Comparison of ENCODE assay signal across 21 cellular contexts in genomic region chr10:110461530-110461929, GRCh38. TPM values are rescaled to one million over a fixed set of nuclear protein-coding genes. Genes with fewer than 3 reads are reported as not detected.
DNase-seq lines count a peak whose midpoint lies in the region; ATAC-seq and TF ChIP-seq lines count a peak whose summit lies in the region.
"Had no signal": no experiment of that assay in that cellular context is flagged by ENCODE, and none has a peak within 500 bp of the region (broad histone marks: within the 10 kb centered on the region; RNA-seq: fewer than 3 reads in every experiment).

No MANE protein-coding gene starts in this region.

- H3K4me2 ChIP-seq in BLaER1 = 0 out of 2 replicates have a peak overlapping the region, but pooled peaks have one; percentile 81

- ATAC-seq in stimulated activated naive B cell treated with anti-CD40 and anti-IgM and Interleukin-4, amounts not matched to agents 10 μg/mL and 1 μg/mL and 100 μg/mL, for 72 hours (replicated peaks) = no peak
- ATAC-seq in HG03025 (IDR thresholded peaks at IDR 0.05; ENCODE audit: low FRiP score, unreplicated experiment) = no peak
- ATAC-seq: activated CD4-positive, CD25-positive, alpha-beta regulatory T cell treated with anti-CD3 and anti-CD28 coated beads, Interleukin-2, amount 50 U/mL, for 24 hours; GM12878; K562; left cardiac atrium had no signal

- peaks cover 72% of the 10 kb centered on the region for H3K4me1 Mint-ChIP-seq in chondrocyte (ENCODE audit: low read depth)
- H3K4me1 Mint-ChIP-seq in osteocyte (ENCODE audit: unreplicated experiment) = peaks cover 67% of the 10 kb centered on the region
- peaks cover 61 to 77% of the 10 kb centered on the region in 2 donors for H3K4me1 Mint-ChIP-seq in stimulated activated naive B cell treated with anti-CD40 and anti-IgM and Interleukin-4, amounts not matched to agents 10 μg/mL and 1 μg/mL and 100 μg/mL, for 72 hours

- H3K4me3 Mint-ChIP-seq in chondrocyte (ENCODE audit: unreplicated experiment) (no peak overlapping the region), osteocyte (ENCODE audit: unreplicated experiment) (no peak overlapping the region)
- H3K4me3 Mint-ChIP-seq in stimulated activated naive B cell treated with anti-CD40 and anti-IgM and Interleukin-4, amounts not matched to agents 10 μg/mL and 1 μg/mL and 100 μg/mL, for 72 hours = no peak overlapping the region
- H3K4me3 Mint-ChIP-seq: activated CD4-positive, alpha-beta memory T cell treated with anti-CD3 and anti-CD28 coated beads, Interleukin-2, amount 10 ng/mL, durations not matched to agents 7 days and 5 days had no signal

- DNase-seq in chondrocyte (ENCODE audit: low spot score) (no peak), osteocyte (ENCODE audit: extremely low spot score, unreplicated experiment) (no peak), NCI-H2107 (lab: John Stamatoyannopoulos, UW) (no peak)
- no peak for DNase-seq in stimulated activated naive B cell treated with anti-CD40 and anti-IgM and Interleukin-4, amounts not matched to agents 10 μg/mL and 1 μg/mL and 100 μg/mL, for 72 hours
- DNase-seq: activated CD4-positive, alpha-beta memory T cell treated with anti-CD3 and anti-CD28 coated beads, Interleukin-2, amount 10 ng/mL, durations not matched to agents 7 days and 5 days; activated gamma-delta T cell; esophagus squamous epithelium; left cardiac atrium; mammary epithelial cell; MG63; NCI-H2081; NCI-H226; NCI-H69; nucleus accumbens; stomach had no signal

- H3K9me3 Mint-ChIP-seq in chondrocyte (ENCODE audit: low read depth) (no peaks in the 10 kb centered on the region), osteocyte (ENCODE audit: unreplicated experiment) (no peaks in the 10 kb centered on the region)
- H3K9me3 Mint-ChIP-seq in stimulated activated naive B cell treated with anti-CD40 and anti-IgM and Interleukin-4, amounts not matched to agents 10 μg/mL and 1 μg/mL and 100 μg/mL, for 72 hours = no peaks in the 10 kb centered on the region
- H3K9me3 Mint-ChIP-seq: activated CD4-positive, alpha-beta memory T cell treated with anti-CD3 and anti-CD28 coated beads, Interleukin-2, amount 10 ng/mL, durations not matched to agents 7 days and 5 days had no signal

- no peak overlapping the region for H3K9ac ChIP-seq in BLaER1

- no peaks in the 10 kb centered on the region for H3K27me3 Mint-ChIP-seq in chondrocyte (ENCODE audit: low read depth)
- no peaks in the 10 kb centered on the region for H3K27me3 Mint-ChIP-seq in osteocyte (ENCODE audit: unreplicated experiment)
- no peaks in the 10 kb centered on the region for H3K27me3 Mint-ChIP-seq in stimulated activated naive B cell treated with anti-CD40 and anti-IgM and Interleukin-4, amounts not matched to agents 10 μg/mL and 1 μg/mL and 100 μg/mL, for 72 hours
- H3K27me3 Mint-ChIP-seq: activated CD4-positive, alpha-beta memory T cell treated with anti-CD3 and anti-CD28 coated beads, Interleukin-2, amount 10 ng/mL, durations not matched to agents 7 days and 5 days had no signal

- POLR2A ChIA-PET in HEK293 (lab: Yijun Ruan, JAX) = no interaction called here

- CTCF ChIA-PET in HEK293 (lab: Yijun Ruan, JAX) = no interaction called here

- H3K36me3 Mint-ChIP-seq in chondrocyte (ENCODE audit: low read depth) = no peaks in the 10 kb centered on the region
- no peaks in the 10 kb centered on the region for H3K36me3 Mint-ChIP-seq in osteocyte (ENCODE audit: unreplicated experiment)
- H3K36me3 Mint-ChIP-seq in stimulated activated naive B cell treated with anti-CD40 and anti-IgM and Interleukin-4, amounts not matched to agents 10 μg/mL and 1 μg/mL and 100 μg/mL, for 72 hours = no peaks in the 10 kb centered on the region

- H3K27ac ChIP-seq in BLaER1 (no peak overlapping the region), HEK293 (ENCODE audit: extremely low read depth, low read depth, low read length) (no peak overlapping the region)
- H3K27ac ChIP-seq: esophagus squamous epithelium, stomach had no signal

- H3K4me3 ChIP-seq in BLaER1 = no peak overlapping the region
- no peak overlapping the region for H3K4me3 ChIP-seq in HEK293 (ENCODE audit: low read depth, low read length)
- H3K4me3 ChIP-seq: esophagus squamous epithelium, GM12878, K562, MG63, stomach had no signal

- H3K4me1 ChIP-seq in BLaER1 (peaks cover 68% of the 10 kb centered on the region), HEK293 (ENCODE audit: control insufficient read depth, insufficient read depth, low read length) (0 out of 2 replicates have a peak, but pooled peaks cover 2% of the 10 kb centered on the region)

- no peak for TF ChIP-seq CTCF in HEK293 (tag by site-specific recombination; IDR thresholded peaks at IDR 0.05)
- no peak for TF ChIP-seq CTCF in chondrocyte (IDR thresholded peaks at IDR 0.05)
- no peak for TF ChIP-seq CTCF in osteocyte (IDR thresholded peaks at IDR 0.05)

- H3K36me3 ChIP-seq in BLaER1 (no peaks in the 10 kb centered on the region), HEK293 (ENCODE audit: control insufficient read depth in 2 of 2, insufficient read depth in 1 of 2, low read length in 2 of 2) (no peaks in the 10 kb centered on the region)
- H3K36me3 ChIP-seq: esophagus squamous epithelium, MG63, stomach had no signal

- H3K27me3 ChIP-seq in BLaER1 = no peaks in the 10 kb centered on the region
- H3K27me3 ChIP-seq: esophagus squamous epithelium, MG63, stomach had no signal

- H3K27ac Mint-ChIP-seq in chondrocyte (ENCODE audit: unreplicated experiment) (peak overlapping the region; percentile 75), osteocyte (ENCODE audit: unreplicated experiment) (peak overlapping the region; percentile 76)
- H3K27ac Mint-ChIP-seq in stimulated activated naive B cell treated with anti-CD40 and anti-IgM and Interleukin-4, amounts not matched to agents 10 μg/mL and 1 μg/mL and 100 μg/mL, for 72 hours = no peak overlapping the region

- H3K9me3 ChIP-seq in BLaER1 (no peaks in the 10 kb centered on the region), HEK293 (ENCODE audit: control insufficient read depth, insufficient read depth, low read depth, low read length) (no peaks in the 10 kb centered on the region)
- H3K9me3 ChIP-seq: esophagus squamous epithelium, MG63, stomach had no signal

- H4K20me1 ChIP-seq in BLaER1 = no peaks in the 10 kb centered on the region

TF ChIP-seq in HEK293, 187 proteins besides CTCF, POLR2A, EP300 and RAD21:
- peak; percentile 94 for TF ChIP-seq ZNF449 (tag by site-specific recombination; IDR thresholded peaks at IDR 0.05)
- TF ChIP-seq ZIC2 (tag by site-specific recombination; IDR thresholded peaks at IDR 0.05) = no peak

RNA-seq across cellular contexts. Expression of gene DUSP5, which starts 36.2 kb away (rescaled TPM):
- 4.8 to 9.7 TPM (median 8.7 TPM) in 3 replicates for total RNA-seq in chondrocyte
- total RNA-seq in osteocyte = 11.0 and 16.1 TPM in 2 replicates
